In genomic region chr15:55221090-55222011, GRCh38 we compare ENCODE assay signal across 1 cellular context.
TF ChIP-seq lines count a peak whose summit lies in the region.

No MANE protein-coding gene starts in this region.

TF ChIP-seq in GM23338, 12 proteins besides CTCF, POLR2A, EP300 and RAD21 (continued from another document):
- TF ChIP-seq, protein P1, sequence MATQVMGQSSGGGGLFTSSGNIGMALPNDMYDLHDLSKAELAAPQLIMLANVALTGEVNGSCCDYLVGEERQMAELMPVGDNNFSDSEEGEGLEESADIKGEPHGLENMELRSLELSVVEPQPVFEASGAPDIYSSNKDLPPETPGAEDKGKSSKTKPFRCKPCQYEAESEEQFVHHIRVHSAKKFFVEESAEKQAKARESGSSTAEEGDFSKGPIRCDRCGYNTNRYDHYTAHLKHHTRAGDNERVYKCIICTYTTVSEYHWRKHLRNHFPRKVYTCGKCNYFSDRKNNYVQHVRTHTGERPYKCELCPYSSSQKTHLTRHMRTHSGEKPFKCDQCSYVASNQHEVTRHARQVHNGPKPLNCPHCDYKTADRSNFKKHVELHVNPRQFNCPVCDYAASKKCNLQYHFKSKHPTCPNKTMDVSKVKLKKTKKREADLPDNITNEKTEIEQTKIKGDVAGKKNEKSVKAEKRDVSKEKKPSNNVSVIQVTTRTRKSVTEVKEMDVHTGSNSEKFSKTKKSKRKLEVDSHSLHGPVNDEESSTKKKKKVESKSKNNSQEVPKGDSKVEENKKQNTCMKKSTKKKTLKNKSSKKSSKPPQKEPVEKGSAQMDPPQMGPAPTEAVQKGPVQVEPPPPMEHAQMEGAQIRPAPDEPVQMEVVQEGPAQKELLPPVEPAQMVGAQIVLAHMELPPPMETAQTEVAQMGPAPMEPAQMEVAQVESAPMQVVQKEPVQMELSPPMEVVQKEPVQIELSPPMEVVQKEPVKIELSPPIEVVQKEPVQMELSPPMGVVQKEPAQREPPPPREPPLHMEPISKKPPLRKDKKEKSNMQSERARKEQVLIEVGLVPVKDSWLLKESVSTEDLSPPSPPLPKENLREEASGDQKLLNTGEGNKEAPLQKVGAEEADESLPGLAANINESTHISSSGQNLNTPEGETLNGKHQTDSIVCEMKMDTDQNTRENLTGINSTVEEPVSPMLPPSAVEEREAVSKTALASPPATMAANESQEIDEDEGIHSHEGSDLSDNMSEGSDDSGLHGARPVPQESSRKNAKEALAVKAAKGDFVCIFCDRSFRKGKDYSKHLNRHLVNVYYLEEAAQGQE (IDR thresholded peaks at IDR 0.05; ENCODE audit: unreplicated experiment) = no peak
- no peak for TF ChIP-seq NANOG (IDR thresholded peaks at IDR 0.05; ENCODE audit: borderline replicate concordance)
- no peak for TF ChIP-seq POLR2AphosphoS5 (IDR thresholded peaks at IDR 0.05; ENCODE audit: low read depth)
- no peak for TF ChIP-seq ETS1 (IDR thresholded peaks at IDR 0.05)
